28 cellular contexts compared by ENCODE assay signal in genomic region chr2:33005057-33005456, GRCh38.
"Had no signal": no experiment of that assay in that cellular context is flagged by ENCODE, and none has a peak within 500 bp of the region (broad histone marks: within the 10 kb centered on the region; RNA-seq: fewer than 3 reads in every experiment).

No MANE protein-coding gene starts in this region.

- H3K9ac ChIP-seq: SK-N-SH had no signal

- ATAC-seq: activated CD8-positive, alpha-beta T cell treated with anti-CD3 and anti-CD28 coated beads for 36 hours; activated T-cell treated with anti-CD3 and anti-CD28 coated beads, Interleukin-2, amount 50 U/mL, for 72 hours; activated T-helper 17 cell treated with anti-CD3 and anti-CD28 coated beads, Interleukin-2, amount 50 U/mL, for 72 hours; Panc1 had no signal

- H3K4me3 ChIP-seq: SJSA1 had no signal

- FAIRE-seq: TTC549 had no signal

- H3K4me1 ChIP-seq: SJSA1 had no signal

- H3K4me2 ChIP-seq: SK-N-SH had no signal

- H3K27me3 ChIP-seq: brain microvascular endothelial cell, SJSA1 had no signal

- DNase-seq: activated CD4-positive, alpha-beta T cell treated with anti-CD3 and anti-CD28 coated beads, Interleukin-2, amount 10 ng/mL, durations not matched to agents 24 days and 14 days; activated CD4-positive, alpha-beta T cell treated with anti-CD3 and anti-CD28 coated beads, Interleukin-2, amount 50 U/mL, for 4 hours; activated CD8-positive, alpha-beta T cell treated with anti-CD3 and anti-CD28 coated beads for 36 hours; activated effector memory CD4-positive, alpha-beta T cell treated with anti-CD3 and anti-CD28 coated beads, Interleukin-2, amount 50 U/mL, for 16 hours; activated naive CD4-positive, alpha-beta T cell; activated naive CD4-positive, alpha-beta T cell treated with anti-CD3 and anti-CD28 coated beads, Interleukin-2, amount 50 U/mL, for 16 hours; activated naive CD8-positive, alpha-beta T cell treated with anti-CD3 and anti-CD28 coated beads for 36 hours; activated T-cell treated with anti-CD3 and anti-CD28 coated beads, Interleukin-2, amount 50 U/mL, for 1 hour; activated T-cell treated with anti-CD3 and anti-CD28 coated beads, Interleukin-2, amount 50 U/mL, for 72 hours; amniotic stem cell; aorta; brain microvascular endothelial cell; Karpas-422; KBM-7; NCI-H1105; NCI-H1417 treated with DMSO at 0.1 percent for 48 hours; NCI-H187 treated with DMSO at 0.1 percent for 48 hours; NCI-H2081; NCI-H2171 treated with DMSO at 0.1 percent for 48 hours; NCI-H2227 treated with DMSO at 0.1 percent for 48 hours; NCI-H446; NCI-H510A treated with DMSO at 0.1 percent for 48 hours; SHP77 treated with DMSO at 0.1 percent for 48 hours; SK-N-SH had no signal

- H3K36me3 ChIP-seq: brain microvascular endothelial cell, SJSA1 had no signal

- H3K9me3 ChIP-seq: SJSA1, SK-N-SH had no signal

- H3K27ac ChIP-seq: brain microvascular endothelial cell, SJSA1 had no signal
